25 cellular contexts compared by ENCODE assay signal in genomic region chr10:124384591-124385190, GRCh38.
"Had no signal": no experiment of that assay in that cellular context is flagged by ENCODE, and none has a peak within 500 bp of the region (broad histone marks: within the 10 kb centered on the region; RNA-seq: fewer than 3 reads in every experiment).

No MANE protein-coding gene starts in this region.

- H3K9me3 ChIP-seq: esophagus squamous epithelium, gastroesophageal sphincter, left lung, lower lobe of right lung, neutrophil, thoracic aorta, transverse colon had no signal

- H3K27me3 ChIP-seq: gastroesophageal sphincter had no signal

- H3K27ac Mint-ChIP-seq: dendritic cell treated with granulocyte-macrophage colony-stimulating factor and Interleukin-4, amounts not matched to agents 40 ng/mL and 50 ng/mL, for 4 days; effector memory CD8-positive, alpha-beta T cell; memory B cell; naive B cell; nephron; stimulated activated naive B cell treated with anti-CD40 and anti-IgM and Interleukin-4, amounts not matched to agents 10 μg/mL and 1 μg/mL and 100 μg/mL, for 72 hours; stimulated activated naive CD8-positive, alpha-beta T cell treated with anti-CD3 and anti-CD28 coated beads, Interleukin-15, amount 100 ng/mL, for 72 hours had no signal

- H3K36me3 ChIP-seq: esophagus squamous epithelium, gastroesophageal sphincter, left lung, lower lobe of right lung, neutrophil, thoracic aorta, transverse colon had no signal

- H3K27ac ChIP-seq: epithelial cell of prostate, esophagus squamous epithelium, gastroesophageal sphincter, left lung, lower lobe of right lung, neutrophil, thoracic aorta, transverse colon had no signal

- H3K36me3 Mint-ChIP-seq: immature natural killer cell had no signal

- DNase-seq: cerebellar nuclear complex; effector memory CD8-positive, alpha-beta T cell; esophagus squamous epithelium; foreskin fibroblast; glutamatergic neuron; immature natural killer cell; left lung; lower lobe of right lung; naive B cell; stimulated activated CD4-positive, alpha-beta T cell treated with anti-CD3 and anti-CD28 coated beads, Interleukin-1b, Interleukin-23, amount 100 ng/mL, for 48 hours; stimulated activated CD4-positive, alpha-beta T cell treated with anti-CD3 and anti-CD28 coated beads, Interleukin-4, amount 100 ng/mL, for 4 hours; stimulated activated naive B cell treated with anti-CD40 and anti-IgM and Interleukin-4, amounts not matched to agents 10 μg/mL and 1 μg/mL and 100 μg/mL, for 72 hours; stimulated activated naive CD8-positive, alpha-beta T cell treated with anti-CD3 and anti-CD28 coated beads, Interleukin-15, amount 100 ng/mL, for 72 hours; transverse colon had no signal

- H3K4me3 ChIP-seq: esophagus squamous epithelium, gastroesophageal sphincter, left lung, lower lobe of right lung, smooth muscle cell, thoracic aorta, transverse colon had no signal

- H3K4me3 Mint-ChIP-seq: dendritic cell treated with granulocyte-macrophage colony-stimulating factor and Interleukin-4, amounts not matched to agents 40 ng/mL and 50 ng/mL, for 4 days; effector memory CD8-positive, alpha-beta T cell; immature natural killer cell; memory B cell; naive B cell; nephron; stimulated activated naive B cell treated with anti-CD40 and anti-IgM and Interleukin-4, amounts not matched to agents 10 μg/mL and 1 μg/mL and 100 μg/mL, for 72 hours; stimulated activated naive CD8-positive, alpha-beta T cell treated with anti-CD3 and anti-CD28 coated beads, Interleukin-15, amount 100 ng/mL, for 72 hours had no signal

- H3K9me3 Mint-ChIP-seq: dendritic cell treated with granulocyte-macrophage colony-stimulating factor and Interleukin-4, amounts not matched to agents 40 ng/mL and 50 ng/mL, for 4 days; effector memory CD8-positive, alpha-beta T cell; immature natural killer cell; memory B cell; naive B cell; nephron; stimulated activated naive B cell treated with anti-CD40 and anti-IgM and Interleukin-4, amounts not matched to agents 10 μg/mL and 1 μg/mL and 100 μg/mL, for 72 hours; stimulated activated naive CD8-positive, alpha-beta T cell treated with anti-CD3 and anti-CD28 coated beads, Interleukin-15, amount 100 ng/mL, for 72 hours had no signal

- ATAC-seq: effector memory CD8-positive, alpha-beta T cell; gastroesophageal sphincter; left lung; lower lobe of right lung; stimulated activated naive B cell treated with anti-CD40 and anti-IgM and Interleukin-4, amounts not matched to agents 10 μg/mL and 1 μg/mL and 100 μg/mL, for 72 hours; stimulated activated naive CD8-positive, alpha-beta T cell treated with anti-CD3 and anti-CD28 coated beads, Interleukin-15, amount 100 ng/mL, for 72 hours had no signal

- H3K4me1 Mint-ChIP-seq: memory B cell, nephron had no signal

- H3K4me2 ChIP-seq: smooth muscle cell had no signal

- FAIRE-seq: colon, keratinocyte, urothelium cell line had no signal
